10 cellular contexts compared by ENCODE assay signal in the genomic region with DNA sequence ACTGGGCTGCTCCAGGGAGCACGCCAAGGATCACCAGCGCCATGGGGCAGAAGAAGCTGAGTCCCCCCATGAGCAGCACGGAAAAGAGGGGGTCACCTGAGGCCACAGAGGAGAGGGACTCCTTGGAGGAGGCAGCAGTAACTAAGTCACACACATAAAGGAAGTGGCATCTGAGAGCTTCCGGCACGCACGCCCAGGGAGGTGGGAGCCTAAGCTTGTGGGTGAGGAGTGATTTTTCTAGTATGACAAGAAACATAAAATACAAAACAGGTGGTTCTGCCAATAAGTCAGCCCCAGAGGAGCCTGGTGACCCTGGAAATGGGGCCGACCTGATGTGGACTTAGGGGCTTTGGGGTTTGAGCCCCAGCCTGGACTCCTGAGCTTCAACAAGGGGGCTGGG.
DNase-seq lines count a peak whose midpoint lies in the region; ATAC-seq, FAIRE-seq and TF ChIP-seq lines count a peak whose summit lies in the region.
"Had no signal": no experiment of that assay in that cellular context is flagged by ENCODE, and none has a peak within 500 bp of the region (broad histone marks: within the 10 kb centered on the region; RNA-seq: fewer than 3 reads in every experiment).

No MANE protein-coding gene starts in this region.

- peak; percentile 76 for ATAC-seq in CD4-positive, CD25-positive, alpha-beta regulatory T cell (ENCODE audit: low read depth in 2 of 2)
- ATAC-seq in HG03135 (IDR thresholded peaks at IDR 0.05; ENCODE audit: unreplicated experiment) (no peak), foreskin keratinocyte (no peak)

- peaks cover 42% of the 10 kb centered on the region for H3K4me1 ChIP-seq in CD4-positive, CD25-positive, alpha-beta regulatory T cell (ENCODE audit: control insufficient read depth, insufficient read depth, low read length, poor library complexity, severe bottlenecking)
- H3K4me1 ChIP-seq in foreskin keratinocyte: no peaks in the 10 kb centered on the region

- intact Hi-C loops in Calu3 (cut with micrococcal nuclease; ENCODE audit: unreplicated experiment): no loop called here

- H3K4me3 Mint-ChIP-seq in CD4-positive, CD25-positive, alpha-beta regulatory T cell: peak overlapping the region in 2 of 4 donors; percentile 29 to 62
- no peak overlapping the region for H3K4me3 Mint-ChIP-seq in activated naive CD4-positive, alpha-beta T cell treated with anti-CD3 and anti-CD28 coated beads, Interleukin-2, amount 10 ng/mL, durations not matched to agents 7 days and 5 days
- no peak overlapping the region for H3K4me3 Mint-ChIP-seq in Calu3 (ENCODE audit: low read depth, unreplicated experiment)

- TF ChIP-seq CTCF in foreskin keratinocyte (conservative IDR thresholded peaks at IDR 0.05): no peak
- no peak for TF ChIP-seq CTCF in Calu3 (IDR thresholded peaks at IDR 0.05; ENCODE audit: unreplicated experiment)

- no peak overlapping the region for H3K4me3 ChIP-seq in CD4-positive, CD25-positive, alpha-beta regulatory T cell (ENCODE audit: low read depth, low read length)
- H3K4me3 ChIP-seq: dorsolateral prefrontal cortex had no signal

- H3K36me3 Mint-ChIP-seq in CD4-positive, CD25-positive, alpha-beta regulatory T cell: peaks cover 15% of the 10 kb centered on the region
- peaks cover 65% of the 10 kb centered on the region for H3K36me3 Mint-ChIP-seq in activated naive CD4-positive, alpha-beta T cell treated with anti-CD3 and anti-CD28 coated beads, Interleukin-2, amount 10 ng/mL, durations not matched to agents 7 days and 5 days
- no peaks in the 10 kb centered on the region for H3K36me3 Mint-ChIP-seq in Calu3 (ENCODE audit: insufficient read depth, unreplicated experiment)

- no peaks in the 10 kb centered on the region for H3K27me3 ChIP-seq in CD4-positive, CD25-positive, alpha-beta regulatory T cell (ENCODE audit: control insufficient read depth, insufficient read depth, low read length)
- H3K27me3 ChIP-seq in foreskin keratinocyte: no peaks in the 10 kb centered on the region

- H3K27ac Mint-ChIP-seq in CD4-positive, CD25-positive, alpha-beta regulatory T cell: peak overlapping the region; percentile 52 to 81 (median 79)
- H3K27ac Mint-ChIP-seq in activated naive CD4-positive, alpha-beta T cell treated with anti-CD3 and anti-CD28 coated beads, Interleukin-2, amount 10 ng/mL, durations not matched to agents 7 days and 5 days: peak overlapping the region; percentile 83
- H3K27ac Mint-ChIP-seq in Calu3 (ENCODE audit: unreplicated experiment): no peak overlapping the region

- no peak for FAIRE-seq in HTR-8/SVneo (lab: Jason Lieb, UNC)

- H3K9me3 ChIP-seq in CD4-positive, CD25-positive, alpha-beta regulatory T cell (ENCODE audit: control insufficient read depth in 2 of 2, low read length in 2 of 2): no peaks in the 10 kb centered on the region

- H3K27ac ChIP-seq in CD4-positive, CD25-positive, alpha-beta regulatory T cell (ENCODE audit: insufficient read depth, low read length, poor library complexity, severe bottlenecking): peak overlapping the region; percentile 34
- no peak overlapping the region for H3K27ac ChIP-seq in foreskin keratinocyte
- H3K27ac ChIP-seq: dorsolateral prefrontal cortex had no signal

- no peaks in the 10 kb centered on the region for H3K27me3 Mint-ChIP-seq in CD4-positive, CD25-positive, alpha-beta regulatory T cell
- no peaks in the 10 kb centered on the region for H3K27me3 Mint-ChIP-seq in activated naive CD4-positive, alpha-beta T cell treated with anti-CD3 and anti-CD28 coated beads, Interleukin-2, amount 10 ng/mL, durations not matched to agents 7 days and 5 days
- no peaks in the 10 kb centered on the region for H3K27me3 Mint-ChIP-seq in Calu3 (ENCODE audit: unreplicated experiment)

- peaks cover 22% of the 10 kb centered on the region for H3K36me3 ChIP-seq in CD4-positive, CD25-positive, alpha-beta regulatory T cell (ENCODE audit: control insufficient read depth, insufficient read depth, low read length)

- H3K9me3 Mint-ChIP-seq in CD4-positive, CD25-positive, alpha-beta regulatory T cell: no peaks in the 10 kb centered on the region
- no peaks in the 10 kb centered on the region for H3K9me3 Mint-ChIP-seq in activated naive CD4-positive, alpha-beta T cell treated with anti-CD3 and anti-CD28 coated beads, Interleukin-2, amount 10 ng/mL, durations not matched to agents 7 days and 5 days
- no peaks in the 10 kb centered on the region for H3K9me3 Mint-ChIP-seq in Calu3 (ENCODE audit: low read depth, unreplicated experiment)

- CTCF ChIA-PET in activated naive CD4-positive, alpha-beta T cell treated with anti-CD3 and anti-CD28 coated beads, Interleukin-2, amount 10 ng/mL, durations not matched to agents 7 days and 5 days (lab: Charles Lee): no interaction called here
- CTCF ChIA-PET in Calu3 (lab: Charles Lee): interaction anchor here (0.6 to 1.5 kb wide), 3 partner anchors 11 to 455 kb away, joined by 3 read pairs; a partner anchor contains a TSS

- no TSS peak for BruUV-seq in Calu3 (replicated peaks; lab: Mats Ljungman, UMichigan)

- peaks cover 7 to 85% (median 49%) of the 10 kb centered on the region in 4 donors for H3K4me1 Mint-ChIP-seq in CD4-positive, CD25-positive, alpha-beta regulatory T cell
- peaks cover 83% of the 10 kb centered on the region for H3K4me1 Mint-ChIP-seq in activated naive CD4-positive, alpha-beta T cell treated with anti-CD3 and anti-CD28 coated beads, Interleukin-2, amount 10 ng/mL, durations not matched to agents 7 days and 5 days
- H3K4me1 Mint-ChIP-seq in Calu3 (ENCODE audit: low read depth, unreplicated experiment): no peaks in the 10 kb centered on the region

- peak in 2 of 3 donors; percentile 54 to 84 for DNase-seq in CD4-positive, CD25-positive, alpha-beta regulatory T cell
- peak; percentile 46 for DNase-seq in activated CD4-positive, alpha-beta T cell treated with anti-CD3 and anti-CD28 coated beads, Interleukin-2, amount 50 U/mL, for 1 hour
- peak; percentile 80 for DNase-seq in activated naive CD4-positive, alpha-beta T cell treated with anti-CD3 and anti-CD28 coated beads, Interleukin-2, amount 10 ng/mL, durations not matched to agents 7 days and 5 days
- DNase-seq in stimulated activated CD4-positive, alpha-beta T cell treated with anti-CD3 and anti-CD28 coated beads, Interleukin-2, amount 100 ng/mL, for 4 hours (ENCODE audit: low read depth): peak; percentile 43
- DNase-seq in foreskin keratinocyte (no peak), Calu3 (no peak), HTR-8/SVneo (ENCODE audit: insufficient read length, low spot score) (no peak)
- DNase-seq: KG1 had no signal

Comparison
In these comparisons a context has a peak if more than half of its experiments do, and no peak if none do; other contexts are left out.
1. ATAC-seq: peak in CD4-positive, CD25-positive, alpha-beta regulatory T cell (2 of 2); none in HG03135 (single experiment) and foreskin keratinocyte (single experiment).
2. DNase-seq: peak in CD4-positive, CD25-positive, alpha-beta regulatory T cell (2 of 3), activated CD4-positive, alpha-beta T cell treated with anti-CD3 and anti-CD28 coated beads, Interleukin-2, amount 50 U/mL, for 1 hour (single experiment), activated naive CD4-positive, alpha-beta T cell treated with anti-CD3 and anti-CD28 coated beads, Interleukin-2, amount 10 ng/mL, durations not matched to agents 7 days and 5 days (single experiment) and stimulated activated CD4-positive, alpha-beta T cell treated with anti-CD3 and anti-CD28 coated beads, Interleukin-2, amount 100 ng/mL, for 4 hours (single experiment); none in foreskin keratinocyte (0 of 2), Calu3 (single experiment) and HTR-8/SVneo (single experiment).